In the genomic region with DNA sequence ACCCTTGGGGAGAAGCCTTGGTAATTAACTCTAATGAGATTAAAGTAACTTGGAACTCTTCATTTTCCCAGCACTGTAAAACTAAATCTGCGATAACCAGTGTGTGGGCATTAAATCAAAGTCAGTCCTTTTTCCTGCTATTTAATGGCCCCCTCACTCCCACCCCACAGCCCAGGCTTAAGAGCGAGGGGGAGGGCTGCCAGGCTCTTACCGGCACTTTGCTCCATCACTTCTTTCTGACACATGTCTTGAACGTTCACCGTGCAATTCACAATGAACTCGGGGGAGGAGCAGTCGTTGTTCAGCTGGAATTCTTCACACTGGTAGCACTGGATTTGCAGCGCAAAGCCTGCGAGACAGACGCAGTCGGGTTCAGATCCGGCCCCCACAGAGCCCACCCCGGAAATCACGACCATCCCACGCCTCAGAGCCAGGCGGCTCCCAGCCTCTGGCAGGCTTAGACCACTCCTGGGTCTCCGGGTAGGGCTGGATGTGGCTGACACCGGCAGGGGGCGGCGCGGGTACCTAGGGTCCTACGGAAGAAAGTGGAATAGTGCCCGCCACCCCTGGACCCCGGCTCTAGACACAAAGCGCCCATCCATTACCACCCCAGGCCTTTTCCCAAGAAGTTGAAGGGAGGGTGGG, we compare ENCODE assay signal across 10 cellular contexts. TPM values are rescaled to one million over a fixed set of nuclear protein-coding genes. Genes with fewer than 3 reads are reported as not detected.
DNase-seq lines count a peak whose midpoint lies in the region; ATAC-seq, FAIRE-seq and TF ChIP-seq lines count a peak whose summit lies in the region.
"Had no signal": no experiment of that assay in that cellular context is flagged by ENCODE, and none has a peak within 500 bp of the region (broad histone marks: within the 10 kb centered on the region; RNA-seq: fewer than 3 reads in every experiment).

No MANE protein-coding gene starts in this region.

- H3K27ac ChIP-seq in neural cell (ENCODE audit: low read length): peak overlapping the region; percentile 60

- no peaks in the 10 kb centered on the region for H4K20me1 ChIP-seq in neural cell (ENCODE audit: insufficient read depth)

- no peak overlapping the region for H2AFZ ChIP-seq in neural cell (ENCODE audit: low read depth, low read length)

- TF ChIP-seq CTCF in neural cell (IDR thresholded peaks at IDR 0.05; ENCODE audit: poor library complexity, severe bottlenecking): peak; percentile 73
- no peak for TF ChIP-seq CTCF in osteocyte (IDR thresholded peaks at IDR 0.05)

- H3F3A ChIP-seq in neural cell (ENCODE audit: insufficient read depth, low read length, poor library complexity, severe bottlenecking): peaks cover 10% of the 10 kb centered on the region

- ATAC-seq in HG02642 (IDR thresholded peaks at IDR 0.05; ENCODE audit: poor library complexity, unreplicated experiment) (no peak), GM19397 (IDR thresholded peaks at IDR 0.05; ENCODE audit: unreplicated experiment) (no peak)

- H3K79me2 ChIP-seq in neural cell (replicated peaks; ENCODE audit: insufficient read depth, low read length): peaks cover 11% of the 10 kb centered on the region

- peak overlapping the region; percentile 92 for H3K4me3 ChIP-seq in neural cell (ENCODE audit: low read length)

- peaks cover 14% of the 10 kb centered on the region for H3K4me1 Mint-ChIP-seq in osteocyte (ENCODE audit: unreplicated experiment)

- H3K9ac ChIP-seq in neural cell (ENCODE audit: low read length): peak overlapping the region; percentile 78

- no peak overlapping the region for H3K27ac Mint-ChIP-seq in osteocyte (ENCODE audit: unreplicated experiment)

- no peaks in the 10 kb centered on the region for H3K36me3 Mint-ChIP-seq in osteocyte (ENCODE audit: unreplicated experiment)

- peaks cover 57% of the 10 kb centered on the region for H3K27me3 Mint-ChIP-seq in osteocyte (ENCODE audit: unreplicated experiment)

- no peaks in the 10 kb centered on the region for H3K9me3 Mint-ChIP-seq in osteocyte (ENCODE audit: unreplicated experiment)

- no peak for FAIRE-seq in frontal cortex (lab: Jason Lieb, UNC)
- FAIRE-seq: RCC 7860 had no signal

- H3K36me3 ChIP-seq in neural cell (ENCODE audit: insufficient read depth, low read length): no peaks in the 10 kb centered on the region

- H3K27me3 ChIP-seq in neural cell (ENCODE audit: insufficient read depth, low read depth, low read length): no peaks in the 10 kb centered on the region

- peak; percentile 60 for TF ChIP-seq RAD21 in neural cell (conservative IDR thresholded peaks at IDR 0.05)

- no peaks in the 10 kb centered on the region for H3K9me2 ChIP-seq in neural cell (ENCODE audit: insufficient read depth, low read length)

- no peak overlapping the region for H3K4me3 Mint-ChIP-seq in osteocyte (ENCODE audit: unreplicated experiment)

- peak; percentile 52 for DNase-seq in Daoy (ENCODE audit: low read depth)
- DNase-seq in NCI-H2029 (lab: John Stamatoyannopoulos, UW): peak; percentile 13
- DNase-seq in ecto neural progenitor cell (ENCODE audit: low spot score): peak; percentile 76
- DNase-seq in osteocyte (ENCODE audit: extremely low spot score, unreplicated experiment): no peak
- no peak for DNase-seq in frontal cortex (ENCODE audit: low spot score in 2 of 2)
- DNase-seq: effector CD8-positive, alpha-beta T cell had no signal

- peak; percentile 46 for TF ChIP-seq EP300 in neural cell (conservative IDR thresholded peaks at IDR 0.05; ENCODE audit: poor library complexity, severe bottlenecking)

- H3K4me2 ChIP-seq in neural cell (ENCODE audit: low read length): peak overlapping the region; percentile 70

- no peaks in the 10 kb centered on the region for H3K9me3 ChIP-seq in neural cell (ENCODE audit: low read length)

TF ChIP-seq in neural cell, 6 proteins besides CTCF, POLR2A, EP300 and RAD21:
- peak; percentile 7 for TF ChIP-seq POLR2AphosphoS5 (IDR thresholded peaks at IDR 0.05)
- TF ChIP-seq MXI1 (conservative IDR thresholded peaks at IDR 0.05; ENCODE audit: poor library complexity, severe bottlenecking): peak; percentile 53
- peak; percentile 75 for TF ChIP-seq SMC3 (conservative IDR thresholded peaks at IDR 0.05; ENCODE audit: poor library complexity)
- TF ChIP-seq, protein P1, sequence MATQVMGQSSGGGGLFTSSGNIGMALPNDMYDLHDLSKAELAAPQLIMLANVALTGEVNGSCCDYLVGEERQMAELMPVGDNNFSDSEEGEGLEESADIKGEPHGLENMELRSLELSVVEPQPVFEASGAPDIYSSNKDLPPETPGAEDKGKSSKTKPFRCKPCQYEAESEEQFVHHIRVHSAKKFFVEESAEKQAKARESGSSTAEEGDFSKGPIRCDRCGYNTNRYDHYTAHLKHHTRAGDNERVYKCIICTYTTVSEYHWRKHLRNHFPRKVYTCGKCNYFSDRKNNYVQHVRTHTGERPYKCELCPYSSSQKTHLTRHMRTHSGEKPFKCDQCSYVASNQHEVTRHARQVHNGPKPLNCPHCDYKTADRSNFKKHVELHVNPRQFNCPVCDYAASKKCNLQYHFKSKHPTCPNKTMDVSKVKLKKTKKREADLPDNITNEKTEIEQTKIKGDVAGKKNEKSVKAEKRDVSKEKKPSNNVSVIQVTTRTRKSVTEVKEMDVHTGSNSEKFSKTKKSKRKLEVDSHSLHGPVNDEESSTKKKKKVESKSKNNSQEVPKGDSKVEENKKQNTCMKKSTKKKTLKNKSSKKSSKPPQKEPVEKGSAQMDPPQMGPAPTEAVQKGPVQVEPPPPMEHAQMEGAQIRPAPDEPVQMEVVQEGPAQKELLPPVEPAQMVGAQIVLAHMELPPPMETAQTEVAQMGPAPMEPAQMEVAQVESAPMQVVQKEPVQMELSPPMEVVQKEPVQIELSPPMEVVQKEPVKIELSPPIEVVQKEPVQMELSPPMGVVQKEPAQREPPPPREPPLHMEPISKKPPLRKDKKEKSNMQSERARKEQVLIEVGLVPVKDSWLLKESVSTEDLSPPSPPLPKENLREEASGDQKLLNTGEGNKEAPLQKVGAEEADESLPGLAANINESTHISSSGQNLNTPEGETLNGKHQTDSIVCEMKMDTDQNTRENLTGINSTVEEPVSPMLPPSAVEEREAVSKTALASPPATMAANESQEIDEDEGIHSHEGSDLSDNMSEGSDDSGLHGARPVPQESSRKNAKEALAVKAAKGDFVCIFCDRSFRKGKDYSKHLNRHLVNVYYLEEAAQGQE (IDR thresholded peaks at IDR 0.05; ENCODE audit: borderline replicate concordance): no peak

RNA-seq across cellular contexts. Expression of a gene that starts 1.7 kb away (rescaled TPM):
- total RNA-seq in Daoy (2014; rRNA removed; shearing (Covaris generic)): 130 and 153 TPM in 2 replicates
- 78.2 and 104 TPM in 2 replicates for polyA plus RNA-seq in neural cell
- 74.8 and 78.6 TPM in 2 replicates for polyA minus RNA-seq in neural cell
- total RNA-seq in osteocyte (0.18 and 0.19 TPM in 2 replicates), frontal cortex (24.5 TPM)

Comparison
In these comparisons a context has a peak if more than half of its experiments do, and no peak if none do; other contexts are left out.
1. DNase-seq: peak in Daoy (single experiment), NCI-H2029 (single experiment) and ecto neural progenitor cell (single experiment); none in osteocyte (single experiment) and frontal cortex (0 of 2).
2. RNA of a gene that starts 1.7 kb away (total RNA-seq): 130 to 153 TPM in Daoy and 24.5 TPM in frontal cortex (single experiment); 0.18 to 0.19 TPM in osteocyte; every median in the first group is over 10 times any median in the second.